Comparison of ENCODE assay signal across 19 cellular contexts in the genomic region with DNA sequence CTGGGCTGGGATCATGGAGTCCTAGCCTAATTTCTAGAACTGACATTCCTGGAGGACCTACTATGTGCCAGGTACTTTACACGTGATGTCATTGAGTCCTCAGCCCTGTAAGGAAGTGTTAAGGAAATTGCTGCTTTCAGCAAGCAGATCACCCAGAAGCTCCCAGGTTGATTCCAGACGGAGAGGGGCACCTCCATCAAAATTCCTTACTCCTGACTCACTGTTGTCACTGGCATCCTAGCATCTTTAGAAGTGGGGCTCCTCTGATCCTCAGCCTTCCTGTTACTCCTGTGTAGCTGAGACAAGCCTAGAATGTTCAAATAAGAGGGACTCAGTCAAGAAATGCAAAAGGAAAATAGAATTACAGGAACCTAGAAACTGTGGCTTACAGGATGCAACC.
DNase-seq lines count a peak whose midpoint lies in the region; ATAC-seq, FAIRE-seq and TF ChIP-seq lines count a peak whose summit lies in the region.
"Had no signal": no experiment of that assay in that cellular context is flagged by ENCODE, and none has a peak within 500 bp of the region (broad histone marks: within the 10 kb centered on the region; RNA-seq: fewer than 3 reads in every experiment).

No MANE protein-coding gene starts in this region.

- CTCF ChIA-PET in WTC11 (lab: Charles Lee) = no interaction called here

- H3K4me3 Mint-ChIP-seq in WTC11 = no peak overlapping the region
- H3K4me3 Mint-ChIP-seq: activated B cell treated with CpG ODN at 0.5 μM for 24 hours; activated naive CD8-positive, alpha-beta T cell; activated T-cell treated with anti-CD3 and anti-CD28 coated beads, Interleukin-2, amount 50 U/mL, for 72 hours; brain; CD4-positive, alpha-beta memory T cell; stimulated activated naive B cell treated with anti-CD40 and anti-IgM and Interleukin-4, amounts not matched to agents 10 μg/mL and 1 μg/mL and 100 μg/mL, for 72 hours; T-helper 1 cell treated with Interleukin-12 subunit alpha and Interleukin-12 subunit beta and Interleukin-4 antibody, amounts not matched to agents 30 μg/mL and 1 μg/mL, for 36 hours had no signal

- peaks cover 15% of the 10 kb centered on the region for H3K4me1 Mint-ChIP-seq in WTC11
- H3K4me1 Mint-ChIP-seq: CD4-positive, alpha-beta memory T cell had no signal

- H3K9me3 Mint-ChIP-seq in WTC11 = no peaks in the 10 kb centered on the region
- H3K9me3 Mint-ChIP-seq: activated T-cell treated with anti-CD3 and anti-CD28 coated beads, Interleukin-2, amount 50 U/mL, for 72 hours; CD4-positive, alpha-beta memory T cell; T-helper 1 cell treated with Interleukin-12 subunit alpha and Interleukin-12 subunit beta and Interleukin-4 antibody, amounts not matched to agents 30 μg/mL and 1 μg/mL, for 36 hours had no signal

- intact Hi-C loops in kidney (cut with DNase I) = no loop called here

- H3K4me3 ChIP-seq in kidney (ENCODE audit: low read length in 2 of 2) = no peak overlapping the region
- H3K4me3 ChIP-seq: colonic mucosa, thyroid gland had no signal

- no peaks in the 10 kb centered on the region for H3K36me3 ChIP-seq in kidney (ENCODE audit: control insufficient read depth in 1 of 2, insufficient read depth in 2 of 2, low read length in 2 of 2)
- H3K36me3 ChIP-seq: colonic mucosa, thyroid gland had no signal

- ATAC-seq in WTC11 (peak; percentile 72), HG03135 (IDR thresholded peaks at IDR 0.05; ENCODE audit: unreplicated experiment) (no peak), left lobe of liver (no peak)
- ATAC-seq: activated T-cell treated with anti-CD3 and anti-CD28 coated beads, Interleukin-2, amount 50 U/mL, for 72 hours; Right ventricle myocardium inferior; stimulated activated naive B cell treated with anti-CD40 and anti-IgM and Interleukin-4, amounts not matched to agents 10 μg/mL and 1 μg/mL and 100 μg/mL, for 72 hours had no signal

- FAIRE-seq in kidney (lab: Jason Lieb, UNC) = no peak

- no peak overlapping the region for H3K27ac ChIP-seq in kidney (ENCODE audit: low read depth in 2 of 2, low read length in 2 of 2)
- H3K27ac ChIP-seq: colonic mucosa, thyroid gland had no signal

- H3K4me1 ChIP-seq in kidney (ENCODE audit: control insufficient read depth in 1 of 2, insufficient read depth in 1 of 2, low read depth in 1 of 2, low read length in 2 of 2) = no peaks in the 10 kb centered on the region
- H3K4me1 ChIP-seq: colonic mucosa had no signal

- H3K9me3 ChIP-seq in kidney (ENCODE audit: control insufficient read depth in 1 of 2, low read length in 2 of 2) = peaks cover 0 to 5% of the 10 kb centered on the region in 2 donors
- H3K9me3 ChIP-seq: colonic mucosa, thyroid gland had no signal

- no peak overlapping the region for H3K27ac Mint-ChIP-seq in WTC11
- H3K27ac Mint-ChIP-seq: activated B cell treated with CpG ODN at 0.5 μM for 24 hours; activated naive CD8-positive, alpha-beta T cell; activated T-cell treated with anti-CD3 and anti-CD28 coated beads, Interleukin-2, amount 50 U/mL, for 72 hours; brain; CD4-positive, alpha-beta memory T cell; T-helper 1 cell treated with Interleukin-12 subunit alpha and Interleukin-12 subunit beta and Interleukin-4 antibody, amounts not matched to agents 30 μg/mL and 1 μg/mL, for 36 hours had no signal

- no peaks in the 10 kb centered on the region for H3K36me3 Mint-ChIP-seq in WTC11
- H3K36me3 Mint-ChIP-seq: activated naive CD8-positive, alpha-beta T cell; brain; CD4-positive, alpha-beta memory T cell had no signal

- DNase-seq in EL (peak; percentile 62), LHCN-M2 (ENCODE audit: low read depth) (peak; percentile 10), WTC11 (ENCODE audit: low spot score) (no peak), left kidney (ENCODE audit: low read depth, low spot score) (peak; percentile 44), kidney (no peak), left lobe of liver (ENCODE audit: low spot score) (no peak), dedifferentiated amniotic fluid mesenchymal stem cell (ENCODE audit: extremely low spot score) (no peak)
- DNase-seq: activated B cell treated with CpG ODN at 0.5 μM for 24 hours; activated T-cell treated with anti-CD3 and anti-CD28 coated beads, Interleukin-2, amount 50 U/mL, for 72 hours; CD4-positive, alpha-beta memory T cell; colonic mucosa; NCI-H1436 treated with DMSO at 0.1 percent for 48 hours; stimulated activated naive B cell treated with anti-CD40 and anti-IgM and Interleukin-4, amounts not matched to agents 10 μg/mL and 1 μg/mL and 100 μg/mL, for 72 hours; thyroid gland had no signal

- TF ChIP-seq CTCF in WTC11 (IDR thresholded peaks at IDR 0.05) (no peak), kidney (IDR thresholded peaks at IDR 0.05; ENCODE audit: borderline replicate concordance, extremely low read depth, insufficient read depth) (no peak)

- POLR2A ChIA-PET in WTC11 (lab: Charles Lee) = no interaction called here

- peaks cover 4% of the 10 kb centered on the region; the same call in 1 of the 2 replicates for H3K27me3 Mint-ChIP-seq in WTC11 (ENCODE audit: low read depth)
- H3K27me3 Mint-ChIP-seq: activated B cell treated with CpG ODN at 0.5 μM for 24 hours; activated naive CD8-positive, alpha-beta T cell; stimulated activated naive B cell treated with anti-CD40 and anti-IgM and Interleukin-4, amounts not matched to agents 10 μg/mL and 1 μg/mL and 100 μg/mL, for 72 hours had no signal

- no peak overlapping the region for H3K9ac ChIP-seq in kidney (ENCODE audit: low read length in 2 of 2)

TF ChIP-seq in WTC11, 78 proteins besides CTCF, POLR2A, EP300 and RAD21 (continues in another document):
- TF ChIP-seq ZNF396 (CRISPR knock-in tag; IDR thresholded peaks at IDR 0.05; ENCODE audit: borderline replicate concordance) (no peak), ESRRA (CRISPR knock-in tag; IDR thresholded peaks at IDR 0.05; ENCODE audit: borderline replicate concordance) (no peak), HMGXB4 (CRISPR knock-in tag; IDR thresholded peaks at IDR 0.05) (no peak), RORB (CRISPR knock-in tag; IDR thresholded peaks at IDR 0.05) (no peak), TEAD1 (CRISPR knock-in tag; IDR thresholded peaks at IDR 0.05) (no peak), EMX1 (CRISPR knock-in tag; IDR thresholded peaks at IDR 0.05) (no peak), ZNF317 (CRISPR knock-in tag; IDR thresholded peaks at IDR 0.05; ENCODE audit: borderline replicate concordance, low read depth) (no peak), GRHL2 (CRISPR knock-in tag; IDR thresholded peaks at IDR 0.05; ENCODE audit: insufficient replicate concordance, severe bottlenecking) (no peak), E2F1 (CRISPR knock-in tag; IDR thresholded peaks at IDR 0.05) (no peak), NFATC4 (CRISPR knock-in tag; IDR thresholded peaks at IDR 0.05) (no peak)
- TF ChIP-seq, protein P1, sequence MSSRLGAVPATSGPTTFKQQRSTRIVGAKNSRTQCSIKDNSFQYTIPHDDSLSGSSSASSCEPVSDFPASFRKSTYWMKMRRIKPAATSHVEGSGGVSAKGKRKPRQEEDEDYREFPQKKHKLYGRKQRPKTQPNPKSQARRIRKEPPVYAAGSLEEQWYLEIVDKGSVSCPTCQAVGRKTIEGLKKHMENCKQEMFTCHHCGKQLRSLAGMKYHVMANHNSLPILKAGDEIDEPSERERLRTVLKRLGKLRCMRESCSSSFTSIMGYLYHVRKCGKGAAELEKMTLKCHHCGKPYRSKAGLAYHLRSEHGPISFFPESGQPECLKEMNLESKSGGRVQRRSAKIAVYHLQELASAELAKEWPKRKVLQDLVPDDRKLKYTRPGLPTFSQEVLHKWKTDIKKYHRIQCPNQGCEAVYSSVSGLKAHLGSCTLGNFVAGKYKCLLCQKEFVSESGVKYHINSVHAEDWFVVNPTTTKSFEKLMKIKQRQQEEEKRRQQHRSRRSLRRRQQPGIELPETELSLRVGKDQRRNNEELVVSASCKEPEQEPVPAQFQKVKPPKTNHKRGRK (CRISPR knock-in tag; IDR thresholded peaks at IDR 0.05; ENCODE audit: borderline replicate concordance) = no peak

Comparison
In these comparisons a context has a peak if more than half of its experiments do, and no peak if none do; other contexts are left out.
1. DNase-seq: peak in EL (single experiment), LHCN-M2 (single experiment) and left kidney (single experiment); none in WTC11 (single experiment), kidney (single experiment), left lobe of liver (single experiment) and dedifferentiated amniotic fluid mesenchymal stem cell (single experiment).